In genomic region chr20:44911264-44911921, GRCh38 we compare ENCODE assay signal across 1 cellular context.
TF ChIP-seq lines count a peak whose summit lies in the region.

No MANE protein-coding gene starts in this region.

TF ChIP-seq in K562, 482 proteins besides CTCF, POLR2A, EP300 and RAD21 (continues in another document):
- TF ChIP-seq HDGF (IDR thresholded peaks at IDR 0.05) (peak; percentile 47; the same call in 1 of the 2 replicates), AFF1 (IDR thresholded peaks at IDR 0.05; ENCODE audit: low read depth in 1 of 2, partially characterized antibody in 2 of 2) (peak in 1 of 2 experiments; percentile 79), ELF4 (CRISPR knock-in tag; IDR thresholded peaks at IDR 0.05) (peak; percentile 7; the same call in 1 of the 2 replicates), POLR2G (IDR thresholded peaks at IDR 0.05; ENCODE audit: low read depth, low read length) (peak; percentile 73), NR2C1 (IDR thresholded peaks at IDR 0.05) (peak; percentile 12; the same call in 1 of the 2 replicates), NR2C1 (tag; IDR thresholded peaks at IDR 0.05) (peak; percentile 46), ZNF239 (CRISPR knock-in tag; IDR thresholded peaks at IDR 0.05) (no peak), ZEB2 (IDR thresholded peaks at IDR 0.05) (peak; percentile 31; the same call in 1 of the 2 replicates), CAMTA2 (CRISPR knock-in tag; conservative IDR thresholded peaks at IDR 0.05) (no peak), ZNF561 (CRISPR knock-in tag; conservative IDR thresholded peaks at IDR 0.05) (no peak), ILK (tag; IDR thresholded peaks at IDR 0.05; ENCODE audit: borderline replicate concordance, low read depth) (no peak), ZBTB40 (IDR thresholded peaks at IDR 0.05) (0 out of 2 replicates have a peak, but pooled peaks have one; percentile 35), ZBTB40 (CRISPR knock-in tag; IDR thresholded peaks at IDR 0.05) (no peak), ZBTB43 (CRISPR knock-in tag; IDR thresholded peaks at IDR 0.05) (no peak; the same call in 1 of the 2 replicates), POLR2B (IDR thresholded peaks at IDR 0.05; ENCODE audit: low read depth, partially characterized antibody) (peak; percentile 62), ZNF143 (CRISPR knock-in tag; IDR thresholded peaks at IDR 0.05) (no peak), MTA1 (IDR thresholded peaks at IDR 0.05; ENCODE audit: borderline replicate concordance) (peak; percentile 29; the same call in 1 of the 2 replicates), GATA2 (CRISPR knock-in tag; IDR thresholded peaks at IDR 0.05) (no peak), JUND (IDR thresholded peaks at IDR 0.05; ENCODE audit: borderline replicate concordance, low read depth, low read length) (peak; percentile 38; the same call in 1 of the 2 replicates), JUND (tag; IDR thresholded peaks at IDR 0.05; ENCODE audit: borderline replicate concordance, low read depth, low read length) (peak; percentile 32; the same call in 1 of the 3 replicates), MTA3 (IDR thresholded peaks at IDR 0.05; ENCODE audit: borderline replicate concordance) (peak; percentile 17; the same call in 1 of the 2 replicates), NBN (IDR thresholded peaks at IDR 0.05; ENCODE audit: low read depth) (peak; percentile 70), CBX8 (IDR thresholded peaks at IDR 0.05; ENCODE audit: borderline replicate concordance, extremely low read depth, low read depth, low read length, poor library complexity, severe bottlenecking) (no peak), YY1 (IDR thresholded peaks at IDR 0.05; ENCODE audit: borderline replicate concordance in 1 of 3, control insufficient read depth in 1 of 3, extremely low read depth in 1 of 3, insufficient read depth in 3 of 3, insufficient read length in 1 of 3, insufficient replicate concordance in 2 of 3, low read depth in 1 of 3, low read length in 2 of 3) (peak in 2 of 3 experiments; percentile 79 to 88), SP2 (IDR thresholded peaks at IDR 0.05; ENCODE audit: extremely low read depth, low read depth, low read length, poor library complexity, severe bottlenecking) (no peak), SMAD1 (IDR thresholded peaks at IDR 0.05; ENCODE audit: low read depth, low read length, partially characterized antibody) (peak; percentile 35), ATF3 (IDR thresholded peaks at IDR 0.05) (peak; percentile 78; the same call in 1 of the 2 replicates), ATF3 (CRISPR knock-in tag; conservative IDR thresholded peaks at IDR 0.05) (no peak), TRIM24 (IDR thresholded peaks at IDR 0.05) (peak; percentile 64; a peak in 2 of 4 replicates), BRD9 (IDR thresholded peaks at IDR 0.05; ENCODE audit: low read depth, partially characterized antibody) (peak; percentile 98), BRD4 (IDR thresholded peaks at IDR 0.05) (no peak), SMARCA4 (IDR thresholded peaks at IDR 0.05) (peak; percentile 86; the same call in 1 of the 2 replicates), SMC3 (conservative IDR thresholded peaks at IDR 0.05; ENCODE audit: insufficient read depth, low read depth, low read length) (peak; percentile 49; the same call in 1 of the 2 replicates), LARP7 (IDR thresholded peaks at IDR 0.05) (peak; percentile 66; the same call in 1 of the 2 replicates), SOX6 (IDR thresholded peaks at IDR 0.05) (peak; percentile 48; the same call in 1 of the 2 replicates), IFI16 (CRISPR knock-in tag; IDR thresholded peaks at IDR 0.05) (no peak), POLR2H (tag; IDR thresholded peaks at IDR 0.05; ENCODE audit: low read depth) (peak; percentile 81), CEBPB (tag; IDR thresholded peaks at IDR 0.05) (peak; percentile 58), ZNF197 (CRISPR knock-in tag; IDR thresholded peaks at IDR 0.05; ENCODE audit: low read depth) (no peak), ADNP (tag; IDR thresholded peaks at IDR 0.05) (peak; percentile 71; the same call in 1 of the 2 replicates), ZBTB7A (IDR thresholded peaks at IDR 0.05; ENCODE audit: borderline replicate concordance, control insufficient read depth, low read depth, low read length) (peak; percentile 33; the same call in 1 of the 2 replicates), ATF4 (CRISPR knock-in tag; IDR thresholded peaks at IDR 0.05) (peak; percentile 93), MLLT1 (IDR thresholded peaks at IDR 0.05) (peak; percentile 36 to 59; a peak in 1 of 4 replicates), HBP1 (CRISPR knock-in tag; IDR thresholded peaks at IDR 0.05) (peak; percentile 60; the same call in 1 of the 2 replicates)
